ENCODE assay signal across 23 cellular contexts in the genomic region with DNA sequence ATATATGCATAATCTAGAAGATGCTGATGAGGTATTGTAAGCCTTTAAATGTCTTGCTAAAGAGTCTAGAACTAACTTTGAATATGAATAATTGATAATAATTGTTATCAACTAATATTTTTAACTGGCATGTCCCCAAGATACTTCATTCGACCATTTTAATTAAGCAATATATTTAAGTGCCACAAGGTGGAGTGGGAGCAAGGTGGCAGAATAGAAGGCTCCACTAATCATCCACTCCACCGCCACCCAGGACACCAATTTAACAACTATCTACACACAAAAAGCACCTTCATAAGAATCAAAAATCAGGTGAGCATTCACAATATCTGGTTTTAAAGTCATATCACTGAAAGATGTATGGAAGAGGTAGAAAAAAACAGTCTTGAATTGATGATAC.
A peak's percentile ranks its signal among the peaks of the same experiment; 100 is the strongest.
DNase-seq lines count a peak whose midpoint lies in the region; TF ChIP-seq lines count a peak whose summit lies in the region.
"Had no signal": no experiment of that assay in that cellular context is flagged by ENCODE, and none has a peak within 500 bp of the region (broad histone marks: within the 10 kb centered on the region; RNA-seq: fewer than 3 reads in every experiment).

No MANE protein-coding gene starts in this region.

- peaks cover 9% of the 10 kb centered on the region for H3K9me3 Mint-ChIP-seq in neural progenitor cell

- H3K27ac ChIP-seq in VCaP (no peak overlapping the region), neural progenitor cell (no peak overlapping the region)
- H3K27ac ChIP-seq: HL-60 had no signal

- H3K36me3 Mint-ChIP-seq in neural progenitor cell: no peaks in the 10 kb centered on the region
- H3K36me3 Mint-ChIP-seq: CD14-positive monocyte, T-cell had no signal

- H3K27me3 ChIP-seq in Loucy (ENCODE audit: insufficient read depth, low read length, poor library complexity, severe bottlenecking) (no peaks in the 10 kb centered on the region), neural progenitor cell (no peaks in the 10 kb centered on the region)

- no peaks in the 10 kb centered on the region for H3K9me2 ChIP-seq in Loucy (replicated peaks; ENCODE audit: low read depth, low read length)
- H3K9me2 ChIP-seq: SK-N-SH had no signal

- peaks cover 5% of the 10 kb centered on the region for H3K27me3 Mint-ChIP-seq in neural progenitor cell (ENCODE audit: insufficient read depth, low read depth)
- H3K27me3 Mint-ChIP-seq: T-cell had no signal

- no peaks in the 10 kb centered on the region for H3K79me2 ChIP-seq in Loucy (ENCODE audit: insufficient read depth, low read length)
- no peaks in the 10 kb centered on the region for H3K79me2 ChIP-seq in neural progenitor cell (ENCODE audit: low read depth)

- no peaks in the 10 kb centered on the region for H3F3A ChIP-seq in Loucy (ENCODE audit: low read depth)
- no peaks in the 10 kb centered on the region for H3F3A ChIP-seq in neural progenitor cell (ENCODE audit: low read depth)

- no peaks in the 10 kb centered on the region for H3K4me1 ChIP-seq in Loucy (ENCODE audit: insufficient read depth, low read length, poor library complexity, severe bottlenecking)
- H3K4me1 ChIP-seq in neural progenitor cell: no peaks in the 10 kb centered on the region
- H3K4me1 ChIP-seq: HAP-1 had no signal

- no peak overlapping the region for H3K9ac ChIP-seq in Loucy (ENCODE audit: low read depth, low read length, poor library complexity, severe bottlenecking)
- H3K9ac ChIP-seq in neural progenitor cell: no peak overlapping the region
- H3K9ac ChIP-seq: SK-N-SH had no signal

- H3K4me1 Mint-ChIP-seq in neural progenitor cell: no peaks in the 10 kb centered on the region
- H3K4me1 Mint-ChIP-seq: CD14-positive monocyte, T-cell had no signal

- no peak overlapping the region for H3K4me3 Mint-ChIP-seq in neural progenitor cell
- H3K4me3 Mint-ChIP-seq: CD14-positive monocyte, T-cell had no signal

- no peaks in the 10 kb centered on the region for H3K9me3 ChIP-seq in Loucy (ENCODE audit: insufficient read depth, low read depth, low read length)
- H3K9me3 ChIP-seq in neural progenitor cell (ENCODE audit: low read depth): no peaks in the 10 kb centered on the region
- H3K9me3 ChIP-seq: HAP-1, SK-N-SH had no signal

- no peaks in the 10 kb centered on the region for H4K20me1 ChIP-seq in Loucy (ENCODE audit: insufficient read depth, low read length, poor library complexity, severe bottlenecking)
- H4K20me1 ChIP-seq in neural progenitor cell (ENCODE audit: low read depth): no peaks in the 10 kb centered on the region

- H3K4me3 ChIP-seq in Loucy (ENCODE audit: low read length, poor library complexity, severe bottlenecking): no peak overlapping the region
- no peak overlapping the region for H3K4me3 ChIP-seq in neural progenitor cell
- H3K4me3 ChIP-seq: HAP-1 had no signal

- no peak overlapping the region for H3K4me2 ChIP-seq in Loucy (ENCODE audit: low read depth, low read length, poor library complexity, severe bottlenecking)
- no peak overlapping the region for H3K4me2 ChIP-seq in neural progenitor cell
- H3K4me2 ChIP-seq: SK-N-SH had no signal

- no peak overlapping the region for H2AFZ ChIP-seq in Loucy (ENCODE audit: low read length)
- H2AFZ ChIP-seq in neural progenitor cell (replicated peaks): no peak overlapping the region

- DNase-seq in DMS 273 (lab: John Stamatoyannopoulos, UW; ENCODE audit: unreplicated experiment) (peak; percentile 5), DMS 273 treated with DMSO at 0.1 percent for 48 hours (lab: John Stamatoyannopoulos, UW) (no peak), neural progenitor cell (ENCODE audit: low spot score) (no peak), cerebellar nuclear complex (lab: John Stamatoyannopoulos, UW) (no peak), activated T-cell treated with anti-CD3 and anti-CD28 coated beads for 4 hours (no peak)
- no peak for DNase-seq in stimulated activated CD4-positive, alpha-beta T cell treated with anti-CD3 and anti-CD28 coated beads, Interleukin-2, amount 100 ng/mL, for 24 hours
- DNase-seq: 8988T, DMS79, KBM-7, MV-4-11, NCI-H1105 treated with DMSO at 0.1 percent for 48 hours, NCI-H2081, NCI-H2171 treated with DMSO at 0.1 percent for 48 hours, NCI-H524 treated with DMSO at 0.1 percent for 48 hours, NCI-H82, SIG-M5, SK-N-SH, T-cell had no signal

- H3K36me3 ChIP-seq in Loucy (ENCODE audit: insufficient read depth, low read length) (no peaks in the 10 kb centered on the region), neural progenitor cell (no peaks in the 10 kb centered on the region)
- H3K36me3 ChIP-seq: HAP-1 had no signal

- no peak overlapping the region for H3K27ac Mint-ChIP-seq in neural progenitor cell
- H3K27ac Mint-ChIP-seq: CD14-positive monocyte, T-cell had no signal

- TF ChIP-seq CTCF in Loucy (conservative IDR thresholded peaks at IDR 0.05; ENCODE audit: low read length) (0 out of 2 replicates have a peak, but pooled peaks have one; percentile 13), VCaP (conservative IDR thresholded peaks at IDR 0.05) (peak; percentile 35), neural progenitor cell (IDR thresholded peaks at IDR 0.05) (peak; percentile 19)
